In the genomic region with DNA sequence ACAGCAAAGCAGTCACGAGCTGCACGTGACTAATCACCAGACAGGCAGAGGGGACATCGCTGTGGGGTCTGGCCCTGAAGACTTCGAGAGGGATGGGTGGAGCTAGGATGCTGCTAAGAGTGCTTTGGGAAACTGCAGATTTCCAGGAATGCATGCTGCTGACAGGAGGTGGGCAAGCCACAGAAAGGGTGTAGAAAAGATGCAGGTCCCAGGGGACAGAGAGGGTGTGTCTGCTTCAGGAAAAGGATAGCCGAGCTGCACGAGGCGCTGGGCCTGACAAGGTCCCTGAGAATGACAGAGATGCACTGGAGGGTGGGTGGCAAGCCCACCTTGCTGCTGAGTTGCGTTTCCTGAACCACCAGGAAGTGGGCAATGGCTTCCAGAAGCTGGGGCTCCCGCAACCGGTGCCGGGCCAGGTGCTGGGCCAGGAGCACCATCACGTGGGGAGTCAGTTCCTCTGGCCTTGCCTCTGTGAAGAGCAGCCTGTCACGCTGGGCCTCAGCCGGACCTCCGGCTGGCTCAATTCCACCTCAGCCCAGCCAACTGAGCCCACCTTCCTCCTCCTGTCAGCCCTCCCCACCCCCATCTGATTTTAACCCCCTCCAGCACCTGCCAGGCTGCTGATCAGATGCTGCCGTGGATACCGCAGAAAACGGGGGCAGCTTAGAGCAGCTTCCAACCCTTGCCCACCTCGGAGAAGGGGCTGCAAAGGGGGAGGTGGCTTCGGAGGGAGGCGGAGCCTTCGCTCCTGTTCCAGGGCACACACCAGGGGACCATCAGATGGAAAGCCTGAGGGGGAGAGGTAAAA, we compare ENCODE assay signal across 8 cellular contexts. TPM values are rescaled to one million over a fixed set of nuclear protein-coding genes. Genes with fewer than 3 reads are reported as not detected.
DNase-seq lines count a peak whose midpoint lies in the region; ATAC-seq and TF ChIP-seq lines count a peak whose summit lies in the region.

No MANE protein-coding gene starts in this region.

- peak overlapping the region; percentile 31 for H3K27ac Mint-ChIP-seq in activated CD4-positive, alpha-beta T cell treated with anti-CD3 and anti-CD28 coated beads, Interleukin-2, amount 10 ng/mL, durations not matched to agents 7 days and 5 days
- peak overlapping the region; percentile 26 for H3K27ac Mint-ChIP-seq in stimulated activated effector memory CD8-positive, alpha-beta T cell treated with anti-CD3 and anti-CD28 coated beads, Interleukin-12 subunit alpha, Interleukin-12 subunit beta, amount 100 ng/mL, for 72 hours

- no peak for TF ChIP-seq CTCF in fibroblast of villous mesenchyme (IDR thresholded peaks at IDR 0.05; ENCODE audit: insufficient read depth, low read depth, low read length)

- H3K27me3 Mint-ChIP-seq in activated CD4-positive, alpha-beta T cell treated with anti-CD3 and anti-CD28 coated beads, Interleukin-2, amount 10 ng/mL, durations not matched to agents 7 days and 5 days: no peaks in the 10 kb centered on the region

- no peak for ATAC-seq in stimulated activated effector memory CD8-positive, alpha-beta T cell treated with anti-CD3 and anti-CD28 coated beads, Interleukin-12 subunit alpha, Interleukin-12 subunit beta, amount 100 ng/mL, for 72 hours
- ATAC-seq in HG02981 (IDR thresholded peaks at IDR 0.05; ENCODE audit: unreplicated experiment): no peak

- DNase-seq in activated CD4-positive, alpha-beta T cell treated with anti-CD3 and anti-CD28 coated beads, Interleukin-2, amount 10 ng/mL, durations not matched to agents 7 days and 5 days: no peak
- no peak for DNase-seq in activated CD4-positive, alpha-beta T cell treated with anti-CD3 and anti-CD28 coated beads for 1 hour
- DNase-seq in RKO (ENCODE audit: low spot score): peak; percentile 55
- peak; percentile 68 for DNase-seq in fibroblast of villous mesenchyme (ENCODE audit: low read depth)
- DNase-seq in stimulated activated effector memory CD8-positive, alpha-beta T cell treated with anti-CD3 and anti-CD28 coated beads, Interleukin-12 subunit alpha, Interleukin-12 subunit beta, amount 100 ng/mL, for 72 hours (ENCODE audit: low spot score in 2 of 2): no peak
- DNase-seq in NCI-H345 treated with DMSO at 0.1 percent for 48 hours (lab: John Stamatoyannopoulos, UW; ENCODE audit: unreplicated experiment): no peak
- no peak for DNase-seq in D341Med (ENCODE audit: low spot score)

- H3K36me3 Mint-ChIP-seq in activated CD4-positive, alpha-beta T cell treated with anti-CD3 and anti-CD28 coated beads, Interleukin-2, amount 10 ng/mL, durations not matched to agents 7 days and 5 days (ENCODE audit: low read depth): peaks cover 13% of the 10 kb centered on the region
- peaks cover 56% of the 10 kb centered on the region for H3K36me3 Mint-ChIP-seq in stimulated activated effector memory CD8-positive, alpha-beta T cell treated with anti-CD3 and anti-CD28 coated beads, Interleukin-12 subunit alpha, Interleukin-12 subunit beta, amount 100 ng/mL, for 72 hours

- no peaks in the 10 kb centered on the region for H3K9me3 Mint-ChIP-seq in activated CD4-positive, alpha-beta T cell treated with anti-CD3 and anti-CD28 coated beads, Interleukin-2, amount 10 ng/mL, durations not matched to agents 7 days and 5 days
- H3K9me3 Mint-ChIP-seq in stimulated activated effector memory CD8-positive, alpha-beta T cell treated with anti-CD3 and anti-CD28 coated beads, Interleukin-12 subunit alpha, Interleukin-12 subunit beta, amount 100 ng/mL, for 72 hours: no peaks in the 10 kb centered on the region

- CTCF ChIA-PET in activated CD4-positive, alpha-beta T cell treated with anti-CD3 and anti-CD28 coated beads, Interleukin-2, amount 10 ng/mL, durations not matched to agents 7 days and 5 days (lab: Charles Lee): interaction anchor here (0.9 to 2.9 kb wide), 2 partner anchors 18 to 50 kb away, joined by 3 to 9 read pairs; a partner anchor contains a TSS

- POLR2A ChIA-PET in activated CD4-positive, alpha-beta T cell treated with anti-CD3 and anti-CD28 coated beads, Interleukin-2, amount 10 ng/mL, durations not matched to agents 7 days and 5 days (lab: Charles Lee): no interaction called here

- peaks cover 31% of the 10 kb centered on the region for H3K4me1 Mint-ChIP-seq in activated CD4-positive, alpha-beta T cell treated with anti-CD3 and anti-CD28 coated beads, Interleukin-2, amount 10 ng/mL, durations not matched to agents 7 days and 5 days
- peaks cover 65% of the 10 kb centered on the region for H3K4me1 Mint-ChIP-seq in stimulated activated effector memory CD8-positive, alpha-beta T cell treated with anti-CD3 and anti-CD28 coated beads, Interleukin-12 subunit alpha, Interleukin-12 subunit beta, amount 100 ng/mL, for 72 hours

- no peak overlapping the region for H3K4me3 ChIP-seq in fibroblast of villous mesenchyme (ENCODE audit: low read depth, low read length)

- H3K4me3 Mint-ChIP-seq in activated CD4-positive, alpha-beta T cell treated with anti-CD3 and anti-CD28 coated beads, Interleukin-2, amount 10 ng/mL, durations not matched to agents 7 days and 5 days: peak overlapping the region; percentile 88
- H3K4me3 Mint-ChIP-seq in stimulated activated effector memory CD8-positive, alpha-beta T cell treated with anti-CD3 and anti-CD28 coated beads, Interleukin-12 subunit alpha, Interleukin-12 subunit beta, amount 100 ng/mL, for 72 hours: peak overlapping the region; percentile 98

RNA-seq across cellular contexts. Expression of a gene that starts 2.2 kb away (rescaled TPM):
- 10 to 100 TPM; 76.4 to 85.9 TPM for total RNA-seq in activated CD4-positive, alpha-beta T cell treated with anti-CD3 and anti-CD28 coated beads, Interleukin-2, amount 10 ng/mL, durations not matched to agents 7 days and 5 days
- total RNA-seq in fibroblast of villous mesenchyme: 87.2 and 103 TPM in 2 replicates

RNA-seq across cellular contexts. Expression of a gene that starts 4.9 kb away (rescaled TPM):
- total RNA-seq in activated CD4-positive, alpha-beta T cell treated with anti-CD3 and anti-CD28 coated beads, Interleukin-2, amount 10 ng/mL, durations not matched to agents 7 days and 5 days: 10 to 100 TPM; 73.7 to 77.1 TPM
- total RNA-seq in fibroblast of villous mesenchyme: 17.7 and 21.6 TPM in 2 replicates

RNA-seq across cellular contexts. Expression of a gene that starts 7.8 kb away (rescaled TPM):
- total RNA-seq in activated CD4-positive, alpha-beta T cell treated with anti-CD3 and anti-CD28 coated beads, Interleukin-2, amount 10 ng/mL, durations not matched to agents 7 days and 5 days: 10 to 100 TPM; 18.1 to 19.7 TPM
- total RNA-seq in fibroblast of villous mesenchyme: 59.2 and 83.8 TPM in 2 replicates

RNA-seq across cellular contexts. Expression of a gene that starts 19.0 kb away (rescaled TPM):
- total RNA-seq in activated CD4-positive, alpha-beta T cell treated with anti-CD3 and anti-CD28 coated beads, Interleukin-2, amount 10 ng/mL, durations not matched to agents 7 days and 5 days: 100 to 1,000 TPM; 106 to 114 TPM
- 85.5 and 102 TPM in 2 replicates for total RNA-seq in fibroblast of villous mesenchyme

RNA-seq across cellular contexts. Expression of a gene that starts 20.7 kb away (rescaled TPM):
- total RNA-seq in activated CD4-positive, alpha-beta T cell treated with anti-CD3 and anti-CD28 coated beads, Interleukin-2, amount 10 ng/mL, durations not matched to agents 7 days and 5 days: 10 to 100 TPM; 26.0 to 26.9 TPM
- 22.2 and 22.9 TPM in 2 replicates for total RNA-seq in fibroblast of villous mesenchyme

Comparison
In these comparisons a context has a peak if more than half of its experiments do, and no peak if none do; other contexts are left out.
1. DNase-seq: peak in RKO (single experiment) and fibroblast of villous mesenchyme (single experiment); none in activated CD4-positive, alpha-beta T cell treated with anti-CD3 and anti-CD28 coated beads, Interleukin-2, amount 10 ng/mL, durations not matched to agents 7 days and 5 days (single experiment), activated CD4-positive, alpha-beta T cell treated with anti-CD3 and anti-CD28 coated beads for 1 hour (single experiment), stimulated activated effector memory CD8-positive, alpha-beta T cell treated with anti-CD3 and anti-CD28 coated beads, Interleukin-12 subunit alpha, Interleukin-12 subunit beta, amount 100 ng/mL, for 72 hours (0 of 2), NCI-H345 treated with DMSO at 0.1 percent for 48 hours (single experiment) and D341Med (single experiment).